7 cellular contexts compared by ENCODE assay signal in genomic region chr18:64322189-64322588, GRCh38.
"Had no signal": no experiment of that assay in that cellular context is flagged by ENCODE, and none has a peak within 500 bp of the region (broad histone marks: within the 10 kb centered on the region; RNA-seq: fewer than 3 reads in every experiment).

No MANE protein-coding gene starts in this region.

- H3K4me2 ChIP-seq: GM23338 had no signal

- H3K4me3 ChIP-seq: GM23338 had no signal

- ATAC-seq: GM23338, HepG2 had no signal

- H3K27ac ChIP-seq: HL-60 had no signal

- H3K27me3 Mint-ChIP-seq: IgD-negative memory B cell had no signal

- DNase-seq: H9, HCEC 1CT, KBM-7 had no signal

- H3K4me3 Mint-ChIP-seq: GM23338, H9 had no signal

- H2AFZ ChIP-seq: GM23338 had no signal

- H3K27ac Mint-ChIP-seq: GM23338, H9 had no signal
